18 cellular contexts compared by ENCODE assay signal in genomic region chr3:197085137-197085536, GRCh38.
"Had no signal": no experiment of that assay in that cellular context is flagged by ENCODE, and none has a peak within 500 bp of the region (broad histone marks: within the 10 kb centered on the region; RNA-seq: fewer than 3 reads in every experiment).

No MANE protein-coding gene starts in this region.

- ATAC-seq: naive thymus-derived CD4-positive, alpha-beta T cell; psoas muscle; right lobe of liver; stimulated activated memory B cell treated with anti-CD40 and anti-IgM and Interleukin-4, amounts not matched to agents 10 μg/mL and 1 μg/mL and 100 μg/mL, for 72 hours had no signal

- H3K4me3 Mint-ChIP-seq: naive thymus-derived CD4-positive, alpha-beta T cell; nephron progenitor cell; stimulated activated memory B cell treated with anti-CD40 and anti-IgM and Interleukin-4, amounts not matched to agents 10 μg/mL and 1 μg/mL and 100 μg/mL, for 72 hours had no signal

- H2AFZ ChIP-seq: hepatocyte had no signal

- H3K9me3 Mint-ChIP-seq: naive thymus-derived CD4-positive, alpha-beta T cell; nephron progenitor cell; stimulated activated memory B cell treated with anti-CD40 and anti-IgM and Interleukin-4, amounts not matched to agents 10 μg/mL and 1 μg/mL and 100 μg/mL, for 72 hours had no signal

- H3K4me1 ChIP-seq: right lobe of liver had no signal

- H3K4me2 ChIP-seq: hepatocyte had no signal

- H3K27me3 ChIP-seq: dorsolateral prefrontal cortex, hepatocyte, neutrophil, right lobe of liver had no signal

- DNase-seq: cortex of kidney; dorsolateral prefrontal cortex; effector CD8-positive, alpha-beta T cell; foreskin melanocyte; head of caudate nucleus; kidney glomerular epithelial cell; mammary epithelial cell; naive thymus-derived CD4-positive, alpha-beta T cell; nephron progenitor cell; psoas muscle; retina; right lobe of liver; stimulated activated CD4-positive, alpha-beta T cell treated with anti-CD3 and anti-CD28 coated beads, Interleukin-4, amount 100 ng/mL, for 1 hour; stimulated activated CD8-positive, alpha-beta memory T cell treated with anti-CD3 and anti-CD28 coated beads, Interleukin-4, amount 100 ng/mL, for 48 hours; trophoblast cell had no signal

- H3K27me3 Mint-ChIP-seq: naive thymus-derived CD4-positive, alpha-beta T cell; stimulated activated memory B cell treated with anti-CD40 and anti-IgM and Interleukin-4, amounts not matched to agents 10 μg/mL and 1 μg/mL and 100 μg/mL, for 72 hours had no signal

- H3K27ac Mint-ChIP-seq: naive thymus-derived CD4-positive, alpha-beta T cell; nephron progenitor cell; stimulated activated memory B cell treated with anti-CD40 and anti-IgM and Interleukin-4, amounts not matched to agents 10 μg/mL and 1 μg/mL and 100 μg/mL, for 72 hours had no signal

- H3K27ac ChIP-seq: hepatocyte, neutrophil, psoas muscle, right lobe of liver had no signal

- H3K9me3 ChIP-seq: neutrophil, psoas muscle, right lobe of liver had no signal

- H3K4me3 ChIP-seq: dorsolateral prefrontal cortex, hepatocyte, psoas muscle, right lobe of liver had no signal

- H3K36me3 ChIP-seq: neutrophil had no signal
